In the genomic region with DNA sequence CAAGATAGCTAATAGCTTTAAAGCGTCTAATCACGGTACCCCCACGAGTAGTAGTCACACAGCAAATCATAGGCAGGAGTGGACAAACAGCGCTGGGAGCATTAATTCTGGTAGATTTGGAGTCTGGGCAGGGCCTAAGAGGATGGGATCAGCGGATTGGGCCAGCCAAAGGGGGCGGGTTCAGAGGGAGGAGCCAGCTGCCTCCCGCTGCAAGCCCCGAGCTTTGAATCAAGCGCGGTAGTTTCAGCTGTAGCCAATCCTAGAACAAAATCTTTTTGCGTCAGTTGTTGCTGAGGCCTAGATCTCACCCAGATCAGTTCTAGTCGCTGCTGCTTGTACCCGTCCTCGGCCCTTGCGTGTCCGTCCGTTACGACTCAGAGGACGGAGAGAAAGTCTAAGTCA, we compare ENCODE assay signal across 8 cellular contexts. TPM values are rescaled to one million over a fixed set of nuclear protein-coding genes. Genes with fewer than 3 reads are reported as not detected.
DNase-seq lines count a peak whose midpoint lies in the region; ATAC-seq and TF ChIP-seq lines count a peak whose summit lies in the region.

No MANE protein-coding gene starts in this region.

- no peaks in the 10 kb centered on the region for H3K9me3 Mint-ChIP-seq in IgD-negative memory B cell

- no peaks in the 10 kb centered on the region for H3K27me3 Mint-ChIP-seq in IgD-negative memory B cell

- peak overlapping the region; percentile 65 for H3K9ac ChIP-seq in muscle layer of colon (ENCODE audit: low read length)

- intact Hi-C loops in esophagus muscularis mucosa (cut with DNase I): no loop called here

- peak overlapping the region; percentile 90 to 100 (median 92) for H3K4me3 ChIP-seq in esophagus muscularis mucosa
- peak overlapping the region; percentile 89 to 95 for H3K4me3 ChIP-seq in muscle layer of colon (ENCODE audit: low read depth in 1 of 2, low read length in 2 of 2)

- TF ChIP-seq CTCF in esophagus muscularis mucosa (IDR thresholded peaks at IDR 0.05): no peak

- H3K27ac ChIP-seq in esophagus muscularis mucosa (replicated peaks in 1 of 4) (peak overlapping the region; percentile 88 to 97 (median 94)), muscle layer of colon (ENCODE audit: low read depth, low read length) (peak overlapping the region; percentile 99)

- H3K4me1 Mint-ChIP-seq in IgD-negative memory B cell: peaks cover 21 to 34% (median 26%) of the 10 kb centered on the region in 3 donors

- H3K36me3 Mint-ChIP-seq in IgD-negative memory B cell: peaks cover 3% of the 10 kb centered on the region

- ATAC-seq in GM21576 (IDR thresholded peaks at IDR 0.05; ENCODE audit: unreplicated experiment): peak; percentile 74

- 0% methylated on average over 19 of the region's 19 CpGs for WGBS in esophagus muscularis mucosa

- TF ChIP-seq POLR2A in esophagus muscularis mucosa (IDR thresholded peaks at IDR 0.05; ENCODE audit: low read depth): no peak

- no peak for TF ChIP-seq EP300 in esophagus muscularis mucosa (IDR thresholded peaks at IDR 0.05)

- peak; percentile 98 for DNase-seq in DMS 273 (lab: John Stamatoyannopoulos, UW; ENCODE audit: unreplicated experiment)
- DNase-seq in OCI-M1 (lab: John Stamatoyannopoulos, UW): peak; percentile 99
- peak; percentile 89 to 95 for DNase-seq in activated T-cell treated with anti-CD3 and anti-CD28 coated beads, Interleukin-2, amount 50 U/mL, for 48 hours
- DNase-seq in esophagus muscularis mucosa (ENCODE audit: extremely low spot score): peak; percentile 98
- peak; percentile 81 for DNase-seq in stimulated activated CD8-positive, alpha-beta memory T cell treated with anti-CD3 and anti-CD28 coated beads, Interleukin-7, amount 100 ng/mL, for 24 hours (ENCODE audit: low read depth)

- H3K4me1 ChIP-seq in esophagus muscularis mucosa: peaks cover 22 to 42% (median 29%) of the 10 kb centered on the region in 4 donors
- peaks cover 14% of the 10 kb centered on the region for H3K4me1 ChIP-seq in muscle layer of colon (ENCODE audit: insufficient read depth, low read length)

- H3K9me3 ChIP-seq in esophagus muscularis mucosa: no peaks in the 10 kb centered on the region
- no peaks in the 10 kb centered on the region for H3K9me3 ChIP-seq in muscle layer of colon (ENCODE audit: low read length)

- peak overlapping the region; percentile 84 to 98 (median 97) for H3K27ac Mint-ChIP-seq in IgD-negative memory B cell

- peak overlapping the region; percentile 97 to 100 (median 99) for H3K4me3 Mint-ChIP-seq in IgD-negative memory B cell

- H3K27me3 ChIP-seq in esophagus muscularis mucosa (no peaks in the 10 kb centered on the region), muscle layer of colon (ENCODE audit: control insufficient read depth in 1 of 2, insufficient read depth in 2 of 2, low read length in 2 of 2) (no peaks in the 10 kb centered on the region)

- no peaks in the 10 kb centered on the region for H3K36me3 ChIP-seq in esophagus muscularis mucosa
- no peaks in the 10 kb centered on the region for H3K36me3 ChIP-seq in muscle layer of colon (ENCODE audit: insufficient read depth, low read length)

RNA-seq across cellular contexts. Expression of gene NASP, which starts 0.6 kb away (rescaled TPM):
- 116 TPM for polyA plus RNA-seq in IgD-negative memory B cell
- 10 to 100 TPM; 51.4 to 60.6 (median 53.5) TPM for total RNA-seq in esophagus muscularis mucosa

RNA-seq across cellular contexts. Expression of gene AKR1A1, which starts 32.6 kb away (rescaled TPM):
- polyA plus RNA-seq in IgD-negative memory B cell: 117 TPM
- 10 to 100 TPM; 45.6 to 64.0 (median 51.0) TPM for total RNA-seq in esophagus muscularis mucosa

RNA-seq across cellular contexts. Expression of gene CCDC17, which starts 40.6 kb away (rescaled TPM):
- 0.60 TPM for polyA plus RNA-seq in IgD-negative memory B cell
- 1 to 10 TPM in 1 of 4 donors, under 1 TPM in 3; 0.66 to 1.0 (median 0.90) TPM for total RNA-seq in esophagus muscularis mucosa

Comparison
In these comparisons a context has a peak if more than half of its experiments do, and no peak if none do; other contexts are left out.
1. Peak in every context shown above with its lines: DNase-seq, ATAC-seq, H3K4me3 ChIP-seq and H3K27ac ChIP-seq.